ENCODE assay signal across 5 cellular contexts in the genomic region with DNA sequence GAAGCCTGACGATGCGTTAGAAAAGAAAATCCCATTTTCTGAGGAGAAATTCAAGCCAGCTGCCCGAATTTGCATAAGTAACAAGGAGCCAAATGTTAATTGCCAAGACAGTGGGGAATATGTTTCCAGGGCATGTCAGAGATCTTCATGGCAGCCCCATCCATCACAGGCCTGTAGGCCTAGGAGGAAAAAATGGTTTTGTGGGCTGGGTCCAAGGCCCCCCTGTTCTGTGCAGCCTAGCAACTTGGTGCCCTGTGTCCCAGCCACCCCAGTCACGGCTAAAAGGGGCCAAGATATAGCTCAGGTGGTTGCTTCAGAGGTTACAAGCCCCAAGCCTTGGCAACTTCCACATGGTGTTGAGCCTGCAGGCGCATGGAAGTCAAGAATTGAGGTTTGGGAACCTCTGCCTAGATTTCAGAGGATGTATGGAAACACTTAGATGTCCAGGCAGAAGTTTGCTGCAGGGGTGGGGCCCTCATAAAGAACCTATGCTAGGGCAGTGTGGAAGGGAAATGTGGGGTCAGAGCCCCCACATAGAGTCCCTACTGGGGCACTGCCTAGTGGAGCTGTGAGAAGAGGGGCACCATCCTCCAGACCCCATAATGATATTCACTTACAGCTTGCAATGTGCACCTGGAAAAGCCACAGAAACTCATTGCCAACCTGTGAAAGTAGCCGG. TPM values are rescaled to one million over a fixed set of nuclear protein-coding genes. Genes with fewer than 3 reads are reported as not detected.
DNase-seq lines count a peak whose midpoint lies in the region; ATAC-seq, FAIRE-seq and TF ChIP-seq lines count a peak whose summit lies in the region.
"Not testable (repeated sequence)": the region's sequence is repeated elsewhere in the genome, so short reads cannot be mapped to it uniquely, and the experiment has no call there.

No MANE protein-coding gene starts in this region.

- TF ChIP-seq POLR2A in A549 (IDR thresholded peaks at IDR 0.05; ENCODE audit: low read length); K562 (conservative IDR thresholded peaks at IDR 0.05); HepG2 (IDR thresholded peaks at IDR 0.05; ENCODE audit: insufficient read depth in 1 of 2, low read depth in 2 of 2, low read length in 2 of 2): not testable (repeated sequence)

- peaks cover 16% of the 10 kb centered on the region; the same call in 2 of the 3 replicates for H3K9me3 ChIP-seq in A549
- not testable (repeated sequence) for H3K9me3 ChIP-seq in HEK293 (ENCODE audit: control insufficient read depth, insufficient read depth, low read depth, low read length)
- peaks cover 16% of the 10 kb centered on the region for H3K9me3 ChIP-seq in K562 (replicated peaks; ENCODE audit: control insufficient read depth, insufficient read depth, low read depth, low read length)
- peaks cover 29% of the 10 kb centered on the region for H3K9me3 ChIP-seq in HepG2 (ENCODE audit: low read length)

- H3K27ac ChIP-seq in A549; HEK293 (ENCODE audit: extremely low read depth, low read depth, low read length); K562 (ENCODE audit: extremely low read depth, low read depth, low read length); HepG2 (ENCODE audit: extremely low read length, insufficient read depth, low read length): not testable (repeated sequence)

- not testable (repeated sequence) for BruUV-seq in K562 (replicated peaks; lab: Mats Ljungman, UMichigan); HepG2 (replicated peaks; lab: Mats Ljungman, UMichigan)

- POLR2A ChIA-PET in A549 (lab: Yijun Ruan, JAX); HEK293 (lab: Yijun Ruan, JAX); HepG2 (lab: Yijun Ruan, JAX): not testable (repeated sequence)
- POLR2A ChIA-PET in K562 (lab: Yijun Ruan, JAX) = interaction anchor here (1.4 kb wide), 1 partner anchor 10 kb away, joined by 5 read pairs; no protein-coding TSS in a partner anchor

- not testable (repeated sequence) for ATAC-seq in A549, K562, HepG2

- FAIRE-seq in A549 (lab: Jason Lieb, UNC); K562 (lab: Jason Lieb, UNC); HepG2 (lab: Jason Lieb, UNC): not testable (repeated sequence)

- H3K4me3 ChIP-seq in A549; HEK293 (ENCODE audit: low read depth, low read length); K562; HepG2 (replicated peaks in 1 of 3; ENCODE audit: insufficient read depth in 1 of 3, low read depth in 2 of 3, low read length in 3 of 3): not testable (repeated sequence)

- 65% methylated on average over 5 of the region's 6 CpGs for WGBS in A549 (ENCODE audit: missing lambda C conversion rate)
- WGBS in K562 (ENCODE audit: insufficient coverage, low coverage, missing lambda C conversion rate) = 35% methylated on average over 6 of the region's 6 CpGs
- WGBS in HepG2 (ENCODE audit: low lambda C conversion rate) = 31% methylated on average over 6 of the region's 6 CpGs

- CTCF ChIA-PET in A549 (lab: Yijun Ruan, JAX) = interaction anchor here (0.5 kb wide), 1 partner anchor 137 kb away, joined by 4 read pairs; no protein-coding TSS in a partner anchor
- CTCF ChIA-PET in HEK293 (lab: Yijun Ruan, JAX); K562 (lab: Yijun Ruan, JAX; ENCODE audit: low intra/inter-chr PET ratio); HepG2 (lab: Yijun Ruan, JAX; ENCODE audit: low intra/inter-chr PET ratio, low total read pairs): not testable (repeated sequence)

- not testable (repeated sequence) for H3K4me1 ChIP-seq in A549; HEK293 (ENCODE audit: control insufficient read depth, insufficient read depth, low read length); K562 (replicated peaks in 1 of 2; ENCODE audit: control insufficient read depth in 2 of 2, insufficient read depth in 2 of 2, low read length in 2 of 2)
- H3K4me1 ChIP-seq in HepG2 (ENCODE audit: insufficient read depth, low read length) = peaks cover 26% of the 10 kb centered on the region

- not testable (repeated sequence) for DNase-seq in A549 (ENCODE audit: low read depth in 1 of 2, low spot score in 1 of 2); K562 (ENCODE audit: extremely low read depth in 1 of 4, low spot score in 3 of 4); HepG2 (ENCODE audit: low spot score)
- DNase-seq in DMS 273 (lab: John Stamatoyannopoulos, UW; ENCODE audit: unreplicated experiment) = peak; percentile 8

- not testable (repeated sequence) for TF ChIP-seq EP300 in A549 (IDR thresholded peaks at IDR 0.05); K562 (IDR thresholded peaks at IDR 0.05; ENCODE audit: low read length); HepG2 (IDR thresholded peaks at IDR 0.05; ENCODE audit: low read depth in 2 of 2, low read length in 2 of 2); HepG2 (CRISPR knock-in tag; IDR thresholded peaks at IDR 0.05; ENCODE audit: borderline replicate concordance)

- in situ Hi-C loops in K562 (cut with MboI); HepG2 (cut with HindIII; ENCODE audit: extremely low pct_ligation_motif_present, low pct_unique_long_range_greater_than_20kb): not testable (repeated sequence)

- not testable (repeated sequence) for H3K9ac ChIP-seq in K562 (ENCODE audit: insufficient read depth in 1 of 2, low read depth in 2 of 2, low read length in 2 of 2); HepG2 (ENCODE audit: insufficient read depth, low read depth, low read length)

- H3K4me2 ChIP-seq in A549; K562 (ENCODE audit: insufficient read depth, low read length); HepG2 (ENCODE audit: low read depth, low read length): not testable (repeated sequence)

- H3K9me1 ChIP-seq in K562 (ENCODE audit: control insufficient read depth, insufficient read depth, low read length) = not testable (repeated sequence)

- not testable (repeated sequence) for TF ChIP-seq CTCF in A549 (IDR thresholded peaks at IDR 0.05); HEK293 (tag by site-specific recombination; IDR thresholded peaks at IDR 0.05); K562 (IDR thresholded peaks at IDR 0.05 in 2 of 3, conservative IDR thresholded peaks at IDR 0.05 in 1 of 3; ENCODE audit: insufficient read depth in 2 of 3, low read depth in 1 of 3, low read length in 3 of 3); HepG2 (CRISPR knock-in tag; IDR thresholded peaks at IDR 0.05)

- not testable (repeated sequence) for H3K79me2 ChIP-seq in K562 (ENCODE audit: control insufficient read depth, insufficient read depth, low read length); HepG2 (ENCODE audit: insufficient read depth, low read length)

- intact Hi-C loops in K562 (cut with micrococcal nuclease); HepG2 (cut with micrococcal nuclease; ENCODE audit: unreplicated experiment): not testable (repeated sequence)

- TF ChIP-seq RAD21 in A549 (conservative IDR thresholded peaks at IDR 0.05 in 1 of 2, IDR thresholded peaks at IDR 0.05 in 1 of 2); K562 (CRISPR knock-in tag; conservative IDR thresholded peaks at IDR 0.05 in 1 of 2, IDR thresholded peaks at IDR 0.05 in 1 of 2); HepG2 (CRISPR knock-in tag; IDR thresholded peaks at IDR 0.05): not testable (repeated sequence)

- H4K20me1 ChIP-seq in K562 (replicated peaks; ENCODE audit: control insufficient read depth, insufficient read depth, low read length); HepG2 (ENCODE audit: insufficient read depth, low read length): not testable (repeated sequence)

- not testable (repeated sequence) for H3K36me3 ChIP-seq in HEK293 (ENCODE audit: control insufficient read depth in 2 of 2, insufficient read depth in 1 of 2, low read length in 2 of 2); K562 (ENCODE audit: control insufficient read depth, insufficient read depth, low read length); HepG2 (replicated peaks in 1 of 2; ENCODE audit: control insufficient read depth in 1 of 2, insufficient read depth in 2 of 2, low read length in 2 of 2)

- not testable (repeated sequence) for H3K27me3 ChIP-seq in K562 (ENCODE audit: control insufficient read depth in 2 of 2, insufficient read depth in 2 of 2, low read length in 2 of 2); HepG2 (ENCODE audit: control insufficient read depth in 1 of 2, insufficient read depth in 2 of 2, low read length in 2 of 2)

- not testable (repeated sequence) for H2AFZ ChIP-seq in K562 (ENCODE audit: low read depth, low read length); HepG2 (ENCODE audit: low read length)

RNA-seq across cellular contexts. Expression of a gene that starts 12.6 kb away (rescaled TPM):
- polyA plus RNA-seq in A549 (2011; rRNA removed) (67.5 and 73.4 TPM in 2 replicates), A549 (2017; fragmentation: RNase III; extraction: RNeasy Plus Mini Kit Qiagen cat#74134 plus additional on column Dnase treatment) (66.3 to 75.5 TPM (median 66.6 TPM) in 3 replicates), K562 (2011; rRNA removed) (76.7 and 105 TPM in 2 replicates), K562 (2014; fragmentation: Illumina TruSeq; extraction: Trizol) (86.2 and 111 TPM in 2 replicates), K562 (2014; fragmentation: Nextera tagmentation; extraction: Ambion mirVana) (100 to 1,000 TPM; 355 to 579 TPM), K562 (2014; rRNA removed) (56.8 and 65.6 TPM in 2 replicates), HepG2 (2011; rRNA removed) (54.8 and 55.6 TPM in 2 replicates)
- polyA plus RNA-seq in A549 (2012; cell fraction: cytosol; rRNA removed) = 17.7 and 20.3 TPM in 2 replicates
- 10.0 and 13.6 TPM in 2 replicates for polyA plus RNA-seq in A549 (2012; cell fraction: nucleus; rRNA removed)
- 48.1 and 51.3 TPM in 2 replicates for polyA minus RNA-seq in A549 (2011; rRNA and poly(A)+ RNA removed)
- 43.5 and 83.8 TPM in 2 replicates for total RNA-seq in K562 (2011; cell fraction: chromatin; rRNA removed; ENCODE audit: low replicate concordance)
- total RNA-seq in K562 (2011; cell fraction: nucleolus; rRNA removed) = 36.7 and 38.0 TPM in 2 replicates
- 66.0 and 93.1 TPM in 2 replicates for total RNA-seq in K562 (2011; cell fraction: nucleoplasm; rRNA removed)
- total RNA-seq in K562 (2014; rRNA removed) (48.5 and 52.9 TPM in 2 replicates), K562 (2014; rRNA removed; fragmentation: Illumina TruSeq; extraction: Trizol) (110 and 124 TPM in 2 replicates), K562 (2015; rRNA removed; fragmentation: Illumina TruSeq; extraction: Trizol) (111 and 113 TPM in 2 replicates), K562 (2021) (113 and 117 TPM in 2 replicates), HepG2 (2016; rRNA removed; fragmentation: Illumina TruSeq; extraction: Trizol) (90.4 and 135 TPM in 2 replicates)
- polyA plus RNA-seq in K562 (2011; cell fraction: cytosol; rRNA removed) = 37.7 and 38.4 TPM in 2 replicates
- 55.2 and 65.3 TPM in 2 replicates for polyA plus RNA-seq in K562 (2011; cell fraction: nucleus; rRNA removed)
- 55.2 and 66.1 TPM in 2 replicates for polyA plus RNA-seq in K562 (2012)
- polyA minus RNA-seq in K562 (2011; rRNA and poly(A)+ RNA removed) = 117 and 150 TPM in 2 replicates
- 41.9 and 92.5 TPM in 2 replicates for polyA minus RNA-seq in K562 (2011; cell fraction: cytosol; rRNA and poly(A)+ RNA removed)
- polyA minus RNA-seq in K562 (2011; cell fraction: nucleus; rRNA and poly(A)+ RNA removed) = 37.2 and 54.4 TPM in 2 replicates
- 24.8 and 26.7 TPM in 2 replicates for total RNA-seq in HepG2 (2016; cell fraction: cytosol; rRNA removed; fragmentation: Illumina TruSeq; extraction: Trizol; ENCODE audit: low read depth)
- total RNA-seq in HepG2 (2016; cell fraction: insoluble cytoplasmic fraction; rRNA removed; fragmentation: Illumina TruSeq; extraction: Trizol) = 89.3 and 123 TPM in 2 replicates
- total RNA-seq in HepG2 (2016; cell fraction: membrane; rRNA removed; fragmentation: Illumina TruSeq; extraction: Trizol) = 130 and 133 TPM in 2 replicates
- 66.3 and 75.0 TPM in 2 replicates for total RNA-seq in HepG2 (2016; cell fraction: nucleus; rRNA removed; fragmentation: Illumina TruSeq; extraction: Trizol)
- 18.8 and 39.1 TPM in 2 replicates for polyA plus RNA-seq in HepG2 (2011; cell fraction: cytosol; rRNA removed)
- 24.8 and 28.1 TPM in 2 replicates for polyA plus RNA-seq in HepG2 (2011; cell fraction: nucleus; rRNA removed)
- 49.0 and 57.3 TPM in 2 replicates for polyA plus RNA-seq in HepG2 (2012)
- 13.5 and 14.0 TPM in 2 replicates for polyA plus RNA-seq in HepG2 (2016; cell fraction: cytosol; fragmentation: Illumina TruSeq; extraction: Trizol; ENCODE audit: low read depth)
- polyA plus RNA-seq in HepG2 (2016; cell fraction: insoluble cytoplasmic fraction; fragmentation: Illumina TruSeq; extraction: Trizol; ENCODE audit: low read depth) = 91.3 and 99.8 TPM in 2 replicates
- 58.3 and 65.2 TPM in 2 replicates for polyA plus RNA-seq in HepG2 (2016; cell fraction: membrane; fragmentation: Illumina TruSeq; extraction: Trizol; ENCODE audit: low read depth)
- polyA plus RNA-seq in HepG2 (2016; cell fraction: nucleus; fragmentation: Illumina TruSeq; extraction: Trizol; ENCODE audit: insufficient read depth, low read depth) = 80.5 and 88.9 TPM in 2 replicates
- 48.0 and 61.4 TPM in 2 replicates for polyA minus RNA-seq in HepG2 (2011; rRNA and poly(A)+ RNA removed; ENCODE audit: low replicate concordance)
- polyA minus RNA-seq in HepG2 (2011; cell fraction: cytosol; rRNA and poly(A)+ RNA removed) = 47.3 and 69.6 TPM in 2 replicates
- polyA minus RNA-seq in HepG2 (2011; cell fraction: nucleus; rRNA and poly(A)+ RNA removed) = 76.8 and 83.0 TPM in 2 replicates

RNA-seq across cellular contexts. Expression of a gene that starts 43.1 kb away (rescaled TPM):
- 44.1 and 59.2 TPM in 2 replicates for polyA plus RNA-seq in A549 (2011; rRNA removed)
- polyA plus RNA-seq in A549 (2012; cell fraction: cytosol; rRNA removed) = 40.7 and 45.8 TPM in 2 replicates
- 37.0 and 47.2 TPM in 2 replicates for polyA plus RNA-seq in A549 (2012; cell fraction: nucleus; rRNA removed)
- 56.8 to 59.4 TPM (median 59.2 TPM) in 3 replicates for polyA plus RNA-seq in A549 (2017; fragmentation: RNase III; extraction: RNeasy Plus Mini Kit Qiagen cat#74134 plus additional on column Dnase treatment)
- polyA minus RNA-seq in A549 (2011; rRNA and poly(A)+ RNA removed) = 9.1 and 18.3 TPM in 2 replicates
- total RNA-seq in K562 (2011; cell fraction: chromatin; rRNA removed; ENCODE audit: low replicate concordance) = 62.3 and 103 TPM in 2 replicates
- total RNA-seq in K562 (2011; cell fraction: nucleolus; rRNA removed) = 65.7 and 78.8 TPM in 2 replicates
- 98.0 and 106 TPM in 2 replicates for total RNA-seq in K562 (2011; cell fraction: nucleoplasm; rRNA removed)
- total RNA-seq in K562 (2014; rRNA removed) = 140 and 156 TPM in 2 replicates
- 189 and 216 TPM in 2 replicates for total RNA-seq in K562 (2014; rRNA removed; fragmentation: Illumina TruSeq; extraction: Trizol)
- total RNA-seq in K562 (2015; rRNA removed; fragmentation: Illumina TruSeq; extraction: Trizol) = 187 and 210 TPM in 2 replicates
- total RNA-seq in K562 (2021) = 144 and 146 TPM in 2 replicates
- 125 and 167 TPM in 2 replicates for polyA plus RNA-seq in K562 (2011; rRNA removed)
- 79.5 and 92.1 TPM in 2 replicates for polyA plus RNA-seq in K562 (2011; cell fraction: cytosol; rRNA removed)
- polyA plus RNA-seq in K562 (2011; cell fraction: nucleus; rRNA removed) = 50.4 and 63.0 TPM in 2 replicates
- 98.2 and 179 TPM in 2 replicates for polyA plus RNA-seq in K562 (2012)
- polyA plus RNA-seq in K562 (2014; fragmentation: Illumina TruSeq; extraction: Trizol) = 217 and 222 TPM in 2 replicates
- polyA plus RNA-seq in K562 (2014; fragmentation: Nextera tagmentation; extraction: Ambion mirVana) = 100 to 1,000 TPM; 331 to 370 TPM
- 199 and 254 TPM in 2 replicates for polyA plus RNA-seq in K562 (2014; rRNA removed)
- polyA minus RNA-seq in K562 (2011; rRNA and poly(A)+ RNA removed) = 80.2 and 85.5 TPM in 2 replicates
- polyA minus RNA-seq in K562 (2011; cell fraction: cytosol; rRNA and poly(A)+ RNA removed) = 43.5 and 55.4 TPM in 2 replicates
- polyA minus RNA-seq in K562 (2011; cell fraction: nucleus; rRNA and poly(A)+ RNA removed) = 50.4 and 78.2 TPM in 2 replicates
- total RNA-seq in HepG2 (2016; rRNA removed; fragmentation: Illumina TruSeq; extraction: Trizol) = 154 and 228 TPM in 2 replicates
- total RNA-seq in HepG2 (2016; cell fraction: cytosol; rRNA removed; fragmentation: Illumina TruSeq; extraction: Trizol; ENCODE audit: low read depth) = 56.6 and 64.1 TPM in 2 replicates
- 154 and 231 TPM in 2 replicates for total RNA-seq in HepG2 (2016; cell fraction: insoluble cytoplasmic fraction; rRNA removed; fragmentation: Illumina TruSeq; extraction: Trizol)
- 68.9 and 73.8 TPM in 2 replicates for total RNA-seq in HepG2 (2016; cell fraction: membrane; rRNA removed; fragmentation: Illumina TruSeq; extraction: Trizol)
- total RNA-seq in HepG2 (2016; cell fraction: nucleus; rRNA removed; fragmentation: Illumina TruSeq; extraction: Trizol) = 108 and 117 TPM in 2 replicates
- 41.6 and 61.8 TPM in 2 replicates for polyA plus RNA-seq in HepG2 (2011; rRNA removed)
- polyA plus RNA-seq in HepG2 (2011; cell fraction: cytosol; rRNA removed) = 38.6 and 39.1 TPM in 2 replicates
- polyA plus RNA-seq in HepG2 (2011; cell fraction: nucleus; rRNA removed) = 27.0 and 29.5 TPM in 2 replicates
- polyA plus RNA-seq in HepG2 (2012) = 64.4 and 82.5 TPM in 2 replicates
- polyA plus RNA-seq in HepG2 (2016; cell fraction: cytosol; fragmentation: Illumina TruSeq; extraction: Trizol; ENCODE audit: low read depth) = 38.2 and 45.0 TPM in 2 replicates
- polyA plus RNA-seq in HepG2 (2016; cell fraction: insoluble cytoplasmic fraction; fragmentation: Illumina TruSeq; extraction: Trizol; ENCODE audit: low read depth) = 256 and 266 TPM in 2 replicates
- 43.5 and 50.5 TPM in 2 replicates for polyA plus RNA-seq in HepG2 (2016; cell fraction: membrane; fragmentation: Illumina TruSeq; extraction: Trizol; ENCODE audit: low read depth)
- 137 and 150 TPM in 2 replicates for polyA plus RNA-seq in HepG2 (2016; cell fraction: nucleus; fragmentation: Illumina TruSeq; extraction: Trizol; ENCODE audit: insufficient read depth, low read depth)
- polyA minus RNA-seq in HepG2 (2011; rRNA and poly(A)+ RNA removed; ENCODE audit: low replicate concordance) = 38.8 and 71.1 TPM in 2 replicates
- polyA minus RNA-seq in HepG2 (2011; cell fraction: cytosol; rRNA and poly(A)+ RNA removed) = 28.4 and 37.2 TPM in 2 replicates
- 67.4 and 86.9 TPM in 2 replicates for polyA minus RNA-seq in HepG2 (2011; cell fraction: nucleus; rRNA and poly(A)+ RNA removed)
